ENCODE assay signal across 1 cellular context in the genomic region with DNA sequence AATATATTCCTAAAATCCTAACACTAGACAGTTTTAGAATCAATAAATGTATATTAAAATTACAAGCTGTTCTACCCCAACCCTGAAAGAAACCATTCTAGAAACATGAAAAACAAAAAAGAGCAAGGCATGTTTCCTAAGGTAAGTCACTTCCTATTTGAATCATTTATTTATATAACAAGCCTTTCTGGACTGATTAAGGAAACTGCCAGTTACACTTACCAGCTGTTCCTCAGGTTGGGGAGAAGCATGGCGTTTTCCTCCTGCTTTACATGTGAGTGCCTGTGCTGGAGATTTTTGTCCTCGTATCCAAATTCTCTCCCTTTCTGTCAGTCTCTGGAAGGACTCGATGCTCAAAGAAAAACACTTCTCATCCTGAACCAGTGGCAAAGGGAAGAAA.
TF ChIP-seq lines count a peak whose summit lies in the region.

No MANE protein-coding gene starts in this region.

TF ChIP-seq in GM23338, 12 proteins besides CTCF, POLR2A, EP300 and RAD21 (continued from another document):
- TF ChIP-seq, protein P1, sequence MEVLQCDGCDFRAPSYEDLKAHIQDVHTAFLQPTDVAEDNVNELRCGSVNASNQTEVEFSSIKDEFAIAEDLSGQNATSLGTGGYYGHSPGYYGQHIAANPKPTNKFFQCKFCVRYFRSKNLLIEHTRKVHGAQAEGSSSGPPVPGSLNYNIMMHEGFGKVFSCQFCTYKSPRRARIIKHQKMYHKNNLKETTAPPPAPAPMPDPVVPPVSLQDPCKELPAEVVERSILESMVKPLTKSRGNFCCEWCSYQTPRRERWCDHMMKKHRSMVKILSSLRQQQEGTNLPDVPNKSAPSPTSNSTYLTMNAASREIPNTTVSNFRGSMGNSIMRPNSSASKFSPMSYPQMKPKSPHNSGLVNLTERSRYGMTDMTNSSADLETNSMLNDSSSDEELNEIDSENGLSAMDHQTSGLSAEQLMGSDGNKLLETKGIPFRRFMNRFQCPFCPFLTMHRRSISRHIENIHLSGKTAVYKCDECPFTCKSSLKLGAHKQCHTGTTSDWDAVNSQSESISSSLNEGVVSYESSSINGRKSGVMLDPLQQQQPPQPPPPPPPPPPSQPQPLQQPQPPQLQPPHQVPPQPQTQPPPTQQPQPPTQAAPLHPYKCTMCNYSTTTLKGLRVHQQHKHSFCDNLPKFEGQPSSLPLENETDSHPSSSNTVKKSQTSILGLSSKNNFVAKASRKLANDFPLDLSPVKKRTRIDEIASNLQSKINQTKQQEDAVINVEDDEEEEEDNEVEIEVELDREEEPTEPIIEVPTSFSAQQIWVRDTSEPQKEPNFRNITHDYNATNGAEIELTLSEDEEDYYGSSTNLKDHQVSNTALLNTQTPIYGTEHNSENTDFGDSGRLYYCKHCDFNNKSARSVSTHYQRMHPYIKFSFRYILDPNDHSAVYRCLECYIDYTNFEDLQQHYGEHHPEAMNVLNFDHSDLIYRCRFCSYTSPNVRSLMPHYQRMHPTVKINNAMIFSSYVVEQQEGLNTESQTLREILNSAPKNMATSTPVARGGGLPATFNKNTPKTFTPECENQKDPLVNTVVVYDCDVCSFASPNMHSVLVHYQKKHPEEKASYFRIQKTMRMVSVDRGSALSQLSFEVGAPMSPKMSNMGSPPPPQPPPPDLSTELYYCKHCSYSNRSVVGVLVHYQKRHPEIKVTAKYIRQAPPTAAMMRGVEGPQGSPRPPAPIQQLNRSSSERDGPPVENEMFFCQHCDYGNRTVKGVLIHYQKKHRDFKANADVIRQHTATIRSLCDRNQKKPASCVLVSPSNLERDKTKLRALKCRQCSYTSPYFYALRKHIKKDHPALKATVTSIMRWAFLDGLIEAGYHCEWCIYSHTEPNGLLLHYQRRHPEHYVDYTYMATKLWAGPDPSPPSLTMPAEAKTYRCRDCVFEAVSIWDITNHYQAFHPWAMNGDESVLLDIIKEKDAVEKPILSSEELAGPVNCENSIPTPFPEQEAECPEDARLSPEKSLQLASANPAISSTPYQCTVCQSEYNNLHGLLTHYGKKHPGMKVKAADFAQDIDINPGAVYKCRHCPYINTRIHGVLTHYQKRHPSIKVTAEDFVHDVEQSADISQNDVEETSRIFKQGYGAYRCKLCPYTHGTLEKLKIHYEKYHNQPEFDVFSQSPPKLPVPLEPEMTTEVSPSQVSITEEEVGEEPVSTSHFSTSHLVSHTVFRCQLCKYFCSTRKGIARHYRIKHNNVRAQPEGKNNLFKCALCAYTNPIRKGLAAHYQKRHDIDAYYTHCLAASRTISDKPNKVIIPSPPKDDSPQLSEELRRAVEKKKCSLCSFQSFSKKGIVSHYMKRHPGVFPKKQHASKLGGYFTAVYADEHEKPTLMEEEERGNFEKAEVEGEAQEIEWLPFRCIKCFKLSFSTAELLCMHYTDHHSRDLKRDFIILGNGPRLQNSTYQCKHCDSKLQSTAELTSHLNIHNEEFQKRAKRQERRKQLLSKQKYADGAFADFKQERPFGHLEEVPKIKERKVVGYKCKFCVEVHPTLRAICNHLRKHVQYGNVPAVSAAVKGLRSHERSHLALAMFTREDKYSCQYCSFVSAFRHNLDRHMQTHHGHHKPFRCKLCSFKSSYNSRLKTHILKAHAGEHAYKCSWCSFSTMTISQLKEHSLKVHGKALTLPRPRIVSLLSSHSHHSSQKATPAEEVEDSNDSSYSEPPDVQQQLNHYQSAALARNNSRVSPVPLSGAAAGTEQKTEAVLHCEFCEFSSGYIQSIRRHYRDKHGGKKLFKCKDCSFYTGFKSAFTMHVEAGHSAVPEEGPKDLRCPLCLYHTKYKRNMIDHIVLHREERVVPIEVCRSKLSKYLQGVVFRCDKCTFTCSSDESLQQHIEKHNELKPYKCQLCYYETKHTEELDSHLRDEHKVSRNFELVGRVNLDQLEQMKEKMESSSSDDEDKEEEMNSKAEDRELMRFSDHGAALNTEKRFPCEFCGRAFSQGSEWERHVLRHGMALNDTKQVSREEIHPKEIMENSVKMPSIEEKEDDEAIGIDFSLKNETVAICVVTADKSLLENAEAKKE (CRISPR knock-in tag; IDR thresholded peaks at IDR 0.05): no peak
- TF ChIP-seq EZH2phosphoT487 (IDR thresholded peaks at IDR 0.05; ENCODE audit: unreplicated experiment) (no peak), JUNB (IDR thresholded peaks at IDR 0.05; ENCODE audit: unreplicated experiment) (no peak), CREB1 (CRISPR knock-in tag; IDR thresholded peaks at IDR 0.05; ENCODE audit: low read depth) (no peak), STAT1 (IDR thresholded peaks at IDR 0.05; ENCODE audit: unreplicated experiment) (no peak)
- TF ChIP-seq, protein P2, sequence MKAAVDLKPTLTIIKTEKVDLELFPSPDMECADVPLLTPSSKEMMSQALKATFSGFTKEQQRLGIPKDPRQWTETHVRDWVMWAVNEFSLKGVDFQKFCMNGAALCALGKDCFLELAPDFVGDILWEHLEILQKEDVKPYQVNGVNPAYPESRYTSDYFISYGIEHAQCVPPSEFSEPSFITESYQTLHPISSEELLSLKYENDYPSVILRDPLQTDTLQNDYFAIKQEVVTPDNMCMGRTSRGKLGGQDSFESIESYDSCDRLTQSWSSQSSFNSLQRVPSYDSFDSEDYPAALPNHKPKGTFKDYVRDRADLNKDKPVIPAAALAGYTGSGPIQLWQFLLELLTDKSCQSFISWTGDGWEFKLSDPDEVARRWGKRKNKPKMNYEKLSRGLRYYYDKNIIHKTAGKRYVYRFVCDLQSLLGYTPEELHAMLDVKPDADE (IDR thresholded peaks at IDR 0.05): no peak
